ENCODE assay signal across 16 cellular contexts in the genomic region with DNA sequence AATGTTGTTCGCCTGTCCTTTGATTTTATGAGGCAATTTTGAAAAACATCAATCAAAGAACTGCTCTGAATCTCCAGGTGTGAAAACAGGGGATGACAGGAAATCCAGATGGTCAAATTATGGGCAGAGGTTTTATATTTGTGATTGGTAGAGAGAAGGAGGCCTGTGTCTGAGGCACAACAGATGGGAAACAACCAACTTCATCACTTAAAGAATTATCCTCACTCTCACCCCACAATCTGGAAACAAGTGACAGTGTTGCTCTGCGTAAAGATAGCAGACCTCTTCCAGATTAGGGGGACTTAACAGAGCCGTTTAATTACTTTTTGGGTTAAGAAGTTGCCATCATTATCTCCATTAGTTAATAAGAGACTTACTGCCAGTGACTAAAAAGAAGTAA.
DNase-seq lines count a peak whose midpoint lies in the region; ATAC-seq and TF ChIP-seq lines count a peak whose summit lies in the region.
"Had no signal": no experiment of that assay in that cellular context is flagged by ENCODE, and none has a peak within 500 bp of the region (broad histone marks: within the 10 kb centered on the region; RNA-seq: fewer than 3 reads in every experiment).

No MANE protein-coding gene starts in this region.

- no peaks in the 10 kb centered on the region for H3K9me3 Mint-ChIP-seq in activated CD4-positive, alpha-beta T cell treated with anti-CD3 and anti-CD28 coated beads for 36 hours (ENCODE audit: low read depth)
- H3K9me3 Mint-ChIP-seq in activated T-helper 1 cell treated with anti-CD3 and anti-CD28 coated beads, Interleukin-12 subunit alpha, Interleukin-12 subunit beta, Interleukin-2, Interleukin-4 antibody, amounts not matched to agents 30 ng/mL and 10 ng/mL and 1 ng/mL, durations not matched to agents 14 hours and 24 hours and 36 hours = peaks cover 14% of the 10 kb centered on the region
- H3K9me3 Mint-ChIP-seq in GM23338 = no peaks in the 10 kb centered on the region

- DNase-seq in activated CD4-positive, alpha-beta T cell treated with anti-CD3 and anti-CD28 coated beads for 36 hours = no peak
- no peak for DNase-seq in activated CD4-positive, alpha-beta T cell treated with anti-CD3 and anti-CD28 coated beads, Interleukin-2, amount 50 U/mL, for 48 hours
- DNase-seq in DND-41 (peak; percentile 38), NCI-H82 (lab: John Stamatoyannopoulos, UW) (peak; percentile 96), GM23338 (ENCODE audit: low spot score) (no peak)
- no peak for DNase-seq in activated T-helper 1 cell treated with anti-CD3 and anti-CD28 coated beads, Interleukin-12 subunit alpha, Interleukin-12 subunit beta, Interleukin-2, Interleukin-4 antibody, amounts not matched to agents 30 ng/mL and 10 ng/mL and 1 ng/mL, durations not matched to agents 14 hours and 24 hours and 36 hours (ENCODE audit: low spot score)
- no peak for DNase-seq in activated effector memory CD4-positive, alpha-beta T cell treated with Interleukin-2 at 50 U/mL for 16 hours
- DNase-seq: CD8-positive, alpha-beta memory T cell; MV-4-11; NCI-H1417 treated with DMSO at 0.1 percent for 48 hours; NCI-H1930; NCI-H446 treated with DMSO at 0.1 percent for 48 hours; Right ventricle myocardium superior had no signal

- H3K4me2 ChIP-seq in DND-41 (ENCODE audit: insufficient read depth, low read length) (peak overlapping the region; percentile 56), GM23338 (no peak overlapping the region)

- POLR2A ChIA-PET in activated CD4-positive, alpha-beta T cell treated with anti-CD3 and anti-CD28 coated beads for 36 hours (lab: Charles Lee) = interaction anchor here (0.6 kb wide), 1 partner anchor 1295 kb away, joined by 3 read pairs; no protein-coding TSS in a partner anchor

- no peaks in the 10 kb centered on the region for H3F3A ChIP-seq in GM23338 (replicated peaks; ENCODE audit: low read depth)

- H3K36me3 ChIP-seq in DND-41 (ENCODE audit: insufficient read depth, low read length) = no peaks in the 10 kb centered on the region
- H3K36me3 ChIP-seq in GM23338 (ENCODE audit: insufficient read depth) = no peaks in the 10 kb centered on the region
- H3K36me3 ChIP-seq: BLaER1 treated with 17β-estradiol and CSF1 and Interleukin-3, amounts not matched to agents 10 nM and 100 nM had no signal

- CTCF ChIA-PET in activated CD4-positive, alpha-beta T cell treated with anti-CD3 and anti-CD28 coated beads for 36 hours (lab: Charles Lee) = no interaction called here

- H3K9ac ChIP-seq in DND-41 (ENCODE audit: low read depth, low read length) = peak overlapping the region; percentile 61
- H3K9ac ChIP-seq: BLaER1 treated with 17β-estradiol and CSF1 and Interleukin-3, amounts not matched to agents 10 nM and 100 nM had no signal

- H3K4me1 ChIP-seq in DND-41 (ENCODE audit: insufficient read depth, low read length) = peaks cover 89% of the 10 kb centered on the region
- H3K4me1 ChIP-seq in GM23338 (ENCODE audit: insufficient read depth) = peaks cover 40% of the 10 kb centered on the region

- H3K9me3 ChIP-seq in DND-41 (ENCODE audit: insufficient read depth, low read length, severe bottlenecking) = no peaks in the 10 kb centered on the region
- H3K9me3 ChIP-seq: BLaER1 treated with 17β-estradiol and CSF1 and Interleukin-3, amounts not matched to agents 10 nM and 100 nM had no signal

- H3K79me2 ChIP-seq in DND-41 (ENCODE audit: insufficient read depth, low read length) (peaks cover 22% of the 10 kb centered on the region), GM23338 (replicated peaks; ENCODE audit: insufficient read depth) (no peaks in the 10 kb centered on the region)

- H3K4me1 Mint-ChIP-seq in activated CD4-positive, alpha-beta T cell treated with anti-CD3 and anti-CD28 coated beads for 36 hours = peaks cover 22% of the 10 kb centered on the region
- peaks cover 64% of the 10 kb centered on the region for H3K4me1 Mint-ChIP-seq in activated T-helper 1 cell treated with anti-CD3 and anti-CD28 coated beads, Interleukin-12 subunit alpha, Interleukin-12 subunit beta, Interleukin-2, Interleukin-4 antibody, amounts not matched to agents 30 ng/mL and 10 ng/mL and 1 ng/mL, durations not matched to agents 14 hours and 24 hours and 36 hours (ENCODE audit: low read depth)
- peaks cover 25% of the 10 kb centered on the region for H3K4me1 Mint-ChIP-seq in GM23338

- H2AFZ ChIP-seq in DND-41 (ENCODE audit: low read depth, low read length) = peak overlapping the region; percentile 20; the same call in 1 of the 2 replicates
- no peak overlapping the region for H2AFZ ChIP-seq in GM23338

- no peaks in the 10 kb centered on the region for H3K36me3 Mint-ChIP-seq in activated CD4-positive, alpha-beta T cell treated with anti-CD3 and anti-CD28 coated beads for 36 hours (ENCODE audit: low read depth)
- peaks cover 19% of the 10 kb centered on the region for H3K36me3 Mint-ChIP-seq in activated T-helper 1 cell treated with anti-CD3 and anti-CD28 coated beads, Interleukin-12 subunit alpha, Interleukin-12 subunit beta, Interleukin-2, Interleukin-4 antibody, amounts not matched to agents 30 ng/mL and 10 ng/mL and 1 ng/mL, durations not matched to agents 14 hours and 24 hours and 36 hours (ENCODE audit: low read depth)
- no peaks in the 10 kb centered on the region for H3K36me3 Mint-ChIP-seq in GM23338 (ENCODE audit: low read depth)
- H3K36me3 Mint-ChIP-seq: CD8-positive, alpha-beta memory T cell; IgD-negative memory B cell had no signal

- no peak overlapping the region for H3K4me3 Mint-ChIP-seq in activated CD4-positive, alpha-beta T cell treated with anti-CD3 and anti-CD28 coated beads for 36 hours
- peak overlapping the region; percentile 4 for H3K4me3 Mint-ChIP-seq in activated T-helper 1 cell treated with anti-CD3 and anti-CD28 coated beads, Interleukin-12 subunit alpha, Interleukin-12 subunit beta, Interleukin-2, Interleukin-4 antibody, amounts not matched to agents 30 ng/mL and 10 ng/mL and 1 ng/mL, durations not matched to agents 14 hours and 24 hours and 36 hours
- H3K4me3 Mint-ChIP-seq in GM23338 = no peak overlapping the region
- H3K4me3 Mint-ChIP-seq: CD8-positive, alpha-beta memory T cell; IgD-negative memory B cell had no signal

- H4K20me1 ChIP-seq in DND-41 (ENCODE audit: insufficient read depth, low read length) (no peaks in the 10 kb centered on the region), GM23338 (replicated peaks; ENCODE audit: insufficient read depth) (no peaks in the 10 kb centered on the region)
- H4K20me1 ChIP-seq: BLaER1 treated with 17β-estradiol and CSF1 and Interleukin-3, amounts not matched to agents 10 nM and 100 nM had no signal

- H3K4me3 ChIP-seq in DND-41 (ENCODE audit: low read depth in 1 of 2, low read length in 2 of 2) (peak overlapping the region in 1 of 2 experiments; percentile 21; a peak in 1 of 4 replicates), GM23338 (no peak overlapping the region)
- H3K4me3 ChIP-seq: BLaER1 treated with 17β-estradiol and CSF1 and Interleukin-3, amounts not matched to agents 10 nM and 100 nM had no signal

- intact Hi-C loops in activated CD4-positive, alpha-beta T cell treated with anti-CD3 and anti-CD28 coated beads for 36 hours (cut with DNase I, micrococcal nuclease) = no loop called here
- intact Hi-C loops in activated T-helper 1 cell treated with anti-CD3 and anti-CD28 coated beads, Interleukin-12 subunit alpha, Interleukin-12 subunit beta, Interleukin-2, Interleukin-4 antibody, amounts not matched to agents 30 ng/mL and 10 ng/mL and 1 ng/mL, durations not matched to agents 14 hours and 24 hours and 36 hours (cut with micrococcal nuclease) = loop anchor here (5.0 kb wide), 3 partner anchors 82 to 212 kb away; no protein-coding TSS in a partner anchor

- peak overlapping the region; percentile 97 for H3K27ac ChIP-seq in DND-41 (ENCODE audit: low read length)
- H3K27ac ChIP-seq in GM23338 (ENCODE audit: low read depth) = no peak overlapping the region

- H3K27me3 ChIP-seq in DND-41 (ENCODE audit: insufficient read depth, low read length, poor library complexity) (no peaks in the 10 kb centered on the region), GM23338 (ENCODE audit: insufficient read depth) (no peaks in the 10 kb centered on the region)
- H3K27me3 ChIP-seq: BLaER1 treated with 17β-estradiol and CSF1 and Interleukin-3, amounts not matched to agents 10 nM and 100 nM had no signal

- H3K27me3 Mint-ChIP-seq in activated CD4-positive, alpha-beta T cell treated with anti-CD3 and anti-CD28 coated beads for 36 hours = no peaks in the 10 kb centered on the region
- H3K27me3 Mint-ChIP-seq in activated T-helper 1 cell treated with anti-CD3 and anti-CD28 coated beads, Interleukin-12 subunit alpha, Interleukin-12 subunit beta, Interleukin-2, Interleukin-4 antibody, amounts not matched to agents 30 ng/mL and 10 ng/mL and 1 ng/mL, durations not matched to agents 14 hours and 24 hours and 36 hours (ENCODE audit: insufficient read depth) = no peaks in the 10 kb centered on the region
- H3K27me3 Mint-ChIP-seq in GM23338 (ENCODE audit: insufficient read depth, low read depth, poor library complexity) = no peaks in the 10 kb centered on the region
- H3K27me3 Mint-ChIP-seq: IgD-negative memory B cell had no signal

- peaks cover 7% of the 10 kb centered on the region for H3K9me2 ChIP-seq in GM23338 (ENCODE audit: insufficient read depth)

- ATAC-seq in activated CD4-positive, alpha-beta T cell treated with anti-CD3 and anti-CD28 coated beads for 36 hours = no peak
- ATAC-seq in DND-41 (ENCODE audit: insufficient read depth, low read depth) (peak; percentile 16; the same call in 1 of the 3 replicates), GM23338 (no peak), GM18520 (IDR thresholded peaks at IDR 0.05; ENCODE audit: unreplicated experiment) (no peak)

- TF ChIP-seq CTCF in DND-41 (IDR thresholded peaks at IDR 0.05; ENCODE audit: borderline replicate concordance, extremely low read depth, low read length, poor library complexity, severe bottlenecking) (no peak), GM23338 (conservative IDR thresholded peaks at IDR 0.05; ENCODE audit: low read depth in 2 of 2) (no peak)

- H3K27ac Mint-ChIP-seq in activated CD4-positive, alpha-beta T cell treated with anti-CD3 and anti-CD28 coated beads for 36 hours = peak overlapping the region; percentile 14
- H3K27ac Mint-ChIP-seq in activated T-helper 1 cell treated with anti-CD3 and anti-CD28 coated beads, Interleukin-12 subunit alpha, Interleukin-12 subunit beta, Interleukin-2, Interleukin-4 antibody, amounts not matched to agents 30 ng/mL and 10 ng/mL and 1 ng/mL, durations not matched to agents 14 hours and 24 hours and 36 hours = peak overlapping the region; percentile 11
- no peak overlapping the region for H3K27ac Mint-ChIP-seq in GM23338
- H3K27ac Mint-ChIP-seq: IgD-negative memory B cell had no signal

TF ChIP-seq in GM23338, 12 proteins besides CTCF, POLR2A, EP300 and RAD21 (continues in another document):
- TF ChIP-seq, protein P1, sequence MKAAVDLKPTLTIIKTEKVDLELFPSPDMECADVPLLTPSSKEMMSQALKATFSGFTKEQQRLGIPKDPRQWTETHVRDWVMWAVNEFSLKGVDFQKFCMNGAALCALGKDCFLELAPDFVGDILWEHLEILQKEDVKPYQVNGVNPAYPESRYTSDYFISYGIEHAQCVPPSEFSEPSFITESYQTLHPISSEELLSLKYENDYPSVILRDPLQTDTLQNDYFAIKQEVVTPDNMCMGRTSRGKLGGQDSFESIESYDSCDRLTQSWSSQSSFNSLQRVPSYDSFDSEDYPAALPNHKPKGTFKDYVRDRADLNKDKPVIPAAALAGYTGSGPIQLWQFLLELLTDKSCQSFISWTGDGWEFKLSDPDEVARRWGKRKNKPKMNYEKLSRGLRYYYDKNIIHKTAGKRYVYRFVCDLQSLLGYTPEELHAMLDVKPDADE (IDR thresholded peaks at IDR 0.05) = no peak

Comparison
In these comparisons a context has a peak if more than half of its experiments do, and no peak if none do; other contexts are left out.
1. DNase-seq: peak in DND-41 (single experiment) and NCI-H82 (single experiment); none in activated CD4-positive, alpha-beta T cell treated with anti-CD3 and anti-CD28 coated beads for 36 hours (single experiment), activated CD4-positive, alpha-beta T cell treated with anti-CD3 and anti-CD28 coated beads, Interleukin-2, amount 50 U/mL, for 48 hours (0 of 2), activated T-helper 1 cell treated with anti-CD3 and anti-CD28 coated beads, Interleukin-12 subunit alpha, Interleukin-12 subunit beta, Interleukin-2, Interleukin-4 antibody, amounts not matched to agents 30 ng/mL and 10 ng/mL and 1 ng/mL, durations not matched to agents 14 hours and 24 hours and 36 hours (single experiment), GM23338 (single experiment) and activated effector memory CD4-positive, alpha-beta T cell treated with Interleukin-2 at 50 U/mL for 16 hours (single experiment).